21 cellular contexts compared by ENCODE assay signal in the genomic region with DNA sequence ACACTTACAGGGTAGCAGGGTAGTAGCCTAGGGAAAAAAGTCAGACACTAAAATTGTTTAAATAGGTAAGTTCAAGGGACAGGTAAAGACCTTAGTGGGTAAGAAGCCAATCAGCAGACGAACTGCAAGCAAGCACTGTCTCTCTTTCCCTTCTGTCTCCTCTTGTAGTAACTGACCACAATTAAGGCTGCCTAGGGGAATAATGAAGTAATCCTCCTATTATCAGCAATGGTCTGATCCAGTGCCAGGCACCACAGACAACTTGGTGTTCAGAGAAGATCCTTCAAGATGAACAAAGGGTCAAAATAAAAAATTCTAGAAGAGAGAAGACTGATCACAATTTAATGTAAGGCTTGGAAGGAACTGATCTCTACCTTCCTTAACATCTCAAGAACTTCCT.
"Had no signal": no experiment of that assay in that cellular context is flagged by ENCODE, and none has a peak within 500 bp of the region (broad histone marks: within the 10 kb centered on the region; RNA-seq: fewer than 3 reads in every experiment).

No MANE protein-coding gene starts in this region.

- DNase-seq: activated CD4-positive, alpha-beta T cell treated with anti-CD3 and anti-CD28 coated beads, Interleukin-2, amount 50 U/mL, for 4 hours; activated CD8-positive, alpha-beta memory T cell treated with anti-CD3 and anti-CD28 coated beads, Interleukin-2, amount 50 U/mL, for 48 hours; activated naive CD4-positive, alpha-beta T cell; activated T-cell treated with anti-CD3 and anti-CD28 coated beads, Interleukin-2, amount 50 U/mL, for 4 hours; adrenal gland; cerebellar nuclear complex; foreskin fibroblast; left lung; occipital lobe; posterior cingulate gyrus; stimulated activated CD4-positive, alpha-beta T cell treated with anti-CD3 and anti-CD28 coated beads, Interleukin-2, amount 100 ng/mL, for 48 hours; stimulated activated CD8-positive, alpha-beta memory T cell treated with anti-CD3 and anti-CD28 coated beads, Interleukin-4, amount 100 ng/mL, for 48 hours; stimulated activated naive B cell treated with anti-CD40 and anti-IgM and Interleukin-4, amounts not matched to agents 10 μg/mL and 1 μg/mL and 100 μg/mL, for 72 hours; T-helper 9 cell; testis had no signal

- ATAC-seq: activated T-cell treated with anti-CD3 and anti-CD28 coated beads, Interleukin-2, amount 50 U/mL, for 4 hours; left lung; sciatic nerve; stimulated activated naive B cell treated with anti-CD40 and anti-IgM and Interleukin-4, amounts not matched to agents 10 μg/mL and 1 μg/mL and 100 μg/mL, for 72 hours had no signal

- H3K27me3 Mint-ChIP-seq: activated naive CD8-positive, alpha-beta T cell; type B pancreatic cell had no signal

- H3K36me3 ChIP-seq: adrenal gland, left lung, vagina had no signal

- H3K27ac Mint-ChIP-seq: activated naive CD8-positive, alpha-beta T cell; activated T-helper 2 cell treated with anti-CD3 and anti-CD28 coated beads, Interferon-gamma antibody, Interleukin-2, Interleukin-4, amounts not matched to agents 10 μg/mL and 5 μg/mL and 100 μg/mL, durations not matched to agents 14 hours and 24 hours and 36 hours; stimulated activated naive B cell treated with anti-CD40 and anti-IgM and Interleukin-4, amounts not matched to agents 10 μg/mL and 1 μg/mL and 100 μg/mL, for 72 hours; type B pancreatic cell had no signal

- H3K4me1 Mint-ChIP-seq: stimulated activated naive B cell treated with anti-CD40 and anti-IgM and Interleukin-4, amounts not matched to agents 10 μg/mL and 1 μg/mL and 100 μg/mL, for 72 hours had no signal

- H3K4me1 ChIP-seq: left lung, testis, vagina had no signal

- H3K27me3 ChIP-seq: adrenal gland, left lung, testis, vagina had no signal

- H3K4me3 ChIP-seq: adrenal gland, left lung, lung, testis, vagina had no signal

- H3K9me3 ChIP-seq: adrenal gland, left lung, testis, vagina had no signal

- H3K4me3 Mint-ChIP-seq: activated naive CD8-positive, alpha-beta T cell; activated T-cell treated with anti-CD3 and anti-CD28 coated beads, Interleukin-2, amount 50 U/mL, for 4 hours; stimulated activated naive B cell treated with anti-CD40 and anti-IgM and Interleukin-4, amounts not matched to agents 10 μg/mL and 1 μg/mL and 100 μg/mL, for 72 hours; type B pancreatic cell had no signal

- H3K9me3 Mint-ChIP-seq: activated T-cell treated with anti-CD3 and anti-CD28 coated beads, Interleukin-2, amount 50 U/mL, for 4 hours; activated T-helper 2 cell treated with anti-CD3 and anti-CD28 coated beads, Interferon-gamma antibody, Interleukin-2, Interleukin-4, amounts not matched to agents 10 μg/mL and 5 μg/mL and 100 μg/mL, durations not matched to agents 14 hours and 24 hours and 36 hours; stimulated activated naive B cell treated with anti-CD40 and anti-IgM and Interleukin-4, amounts not matched to agents 10 μg/mL and 1 μg/mL and 100 μg/mL, for 72 hours; type B pancreatic cell had no signal

- H3K36me3 Mint-ChIP-seq: activated naive CD8-positive, alpha-beta T cell; stimulated activated naive B cell treated with anti-CD40 and anti-IgM and Interleukin-4, amounts not matched to agents 10 μg/mL and 1 μg/mL and 100 μg/mL, for 72 hours had no signal

- H3K27ac ChIP-seq: adrenal gland, left lung, testis, vagina had no signal
